In genomic region chr17:55286681-55287589, GRCh38 we compare ENCODE assay signal across 1 cellular context.
TF ChIP-seq lines count a peak whose summit lies in the region.

No MANE protein-coding gene starts in this region.

TF ChIP-seq in K562, 482 proteins besides CTCF, POLR2A, EP300 and RAD21 (continued from another document):
- TF ChIP-seq GMEB1 (CRISPR knock-in tag; IDR thresholded peaks at IDR 0.05) (no peak), THAP12 (CRISPR knock-in tag; IDR thresholded peaks at IDR 0.05) (no peak), ADNP (tag; IDR thresholded peaks at IDR 0.05) (no peak), BRF1 (IDR thresholded peaks at IDR 0.05; ENCODE audit: borderline replicate concordance, extremely low read depth, insufficient read length) (no peak), SNRNP70 (optimal IDR thresholded peaks at IDR 0.05; ENCODE audit: low read depth, low read length) (no peak), PHB (CRISPR knock-in tag; IDR thresholded peaks at IDR 0.05) (no peak), E2F8 (IDR thresholded peaks at IDR 0.05; ENCODE audit: low read depth, partially characterized antibody) (no peak), U2AF1 (optimal IDR thresholded peaks at IDR 0.05; ENCODE audit: low read depth, low read length) (no peak), E2F5 (CRISPR knock-in tag; IDR thresholded peaks at IDR 0.05) (no peak), NR1H2 (CRISPR knock-in tag; IDR thresholded peaks at IDR 0.05) (no peak), SMARCA5 (IDR thresholded peaks at IDR 0.05) (no peak), ZMIZ1 (IDR thresholded peaks at IDR 0.05; ENCODE audit: low read depth in 2 of 2, low read length in 2 of 2) (no peak), ZNF324 (CRISPR knock-in tag; IDR thresholded peaks at IDR 0.05) (no peak), TCF7L2 (IDR thresholded peaks at IDR 0.05; ENCODE audit: low read depth, low read length) (no peak), TRIM24 (IDR thresholded peaks at IDR 0.05) (peak; percentile 48 to 51; a peak in 1 of 4 replicates), SETDB1 (IDR thresholded peaks at IDR 0.05; ENCODE audit: low read length) (no peak), ZNF3 (CRISPR knock-in tag; IDR thresholded peaks at IDR 0.05) (no peak), GATAD2B (IDR thresholded peaks at IDR 0.05; ENCODE audit: borderline replicate concordance) (no peak), RFX5 (IDR thresholded peaks at IDR 0.05; ENCODE audit: low read depth, low read length) (no peak), RBM14 (IDR thresholded peaks at IDR 0.05; ENCODE audit: borderline replicate concordance, insufficient read depth, low read depth, low read length) (no peak), PTTG1 (tag; IDR thresholded peaks at IDR 0.05; ENCODE audit: low read depth) (no peak), JUND (IDR thresholded peaks at IDR 0.05; ENCODE audit: borderline replicate concordance, low read depth, low read length) (0 out of 2 replicates have a peak, but pooled peaks have one; percentile 32), JUND (tag; IDR thresholded peaks at IDR 0.05; ENCODE audit: borderline replicate concordance, low read depth, low read length) (no peak; the same call in 2 of the 3 replicates), CBFA2T2 (conservative IDR thresholded peaks at IDR 0.05) (no peak), ARID3B (CRISPR knock-in tag; IDR thresholded peaks at IDR 0.05; ENCODE audit: borderline replicate concordance) (no peak), TAL1 (IDR thresholded peaks at IDR 0.05) (no peak), ERF (CRISPR knock-in tag; IDR thresholded peaks at IDR 0.05) (no peak), ZKSCAN3 (CRISPR knock-in tag; IDR thresholded peaks at IDR 0.05) (no peak), LEF1 (IDR thresholded peaks at IDR 0.05) (no peak), TRIM28 (IDR thresholded peaks at IDR 0.05) (no peak), UBTF (IDR thresholded peaks at IDR 0.05; ENCODE audit: borderline replicate concordance in 1 of 2, low read depth in 2 of 2, low read length in 2 of 2) (no peak)
